In genomic region chr18:670456-670996, GRCh38 we compare ENCODE assay signal across 1 cellular context.
TF ChIP-seq lines count a peak whose summit lies in the region.

No MANE protein-coding gene starts in this region.

TF ChIP-seq in HepG2, 621 proteins besides CTCF, POLR2A, EP300 and RAD21:
- peak; percentile 74 for TF ChIP-seq RBM22 (optimal IDR thresholded peaks at IDR 0.05; ENCODE audit: low read length)
- TF ChIP-seq SSRP1 (CRISPR knock-in tag; IDR thresholded peaks at IDR 0.05) = 0 out of 2 replicates have a peak, but pooled peaks have one; percentile 66
- no peak for TF ChIP-seq NAIF1 (CRISPR knock-in tag; IDR thresholded peaks at IDR 0.05; ENCODE audit: borderline replicate concordance)
